26 cellular contexts compared by ENCODE assay signal in the genomic region with DNA sequence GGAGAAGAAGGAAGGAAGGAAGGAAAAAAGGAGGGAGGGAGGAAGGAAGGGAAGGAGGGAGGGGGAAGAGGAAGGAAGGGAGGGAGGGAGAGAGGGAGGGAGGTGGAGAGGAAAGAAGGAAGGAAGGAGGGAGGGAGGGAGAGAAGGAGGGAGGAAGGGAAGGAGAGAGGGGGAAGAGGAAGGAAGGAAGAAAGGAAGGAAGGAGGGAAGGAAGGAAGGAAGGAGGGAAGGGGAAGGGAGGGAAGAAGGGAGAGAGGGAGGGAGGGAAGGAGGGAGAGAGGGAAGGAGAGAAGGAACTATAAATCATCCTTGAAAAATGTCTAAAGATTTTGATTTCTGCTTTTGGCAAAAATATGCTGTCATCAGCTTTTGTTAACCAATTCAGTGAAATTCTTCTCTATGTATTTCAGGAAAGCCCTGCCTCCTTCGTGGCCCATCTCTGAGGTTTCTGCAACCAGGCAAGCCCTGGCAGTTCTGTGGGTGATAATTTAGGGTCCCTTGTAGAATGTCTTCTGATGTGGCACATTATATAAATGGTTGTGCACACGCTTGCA. TPM values are rescaled to one million over a fixed set of nuclear protein-coding genes. Genes with fewer than 3 reads are reported as not detected.
"Had no signal": no experiment of that assay in that cellular context is flagged by ENCODE, and none has a peak within 500 bp of the region (broad histone marks: within the 10 kb centered on the region; RNA-seq: fewer than 3 reads in every experiment).

No MANE protein-coding gene starts in this region.

- H3K27ac Mint-ChIP-seq: dendritic cell treated with granulocyte-macrophage colony-stimulating factor and Interleukin-4, amounts not matched to agents 40 ng/mL and 50 ng/mL, for 4 days; effector memory CD8-positive, alpha-beta T cell; endodermal cell; mesothelial cell of epicardium had no signal

- H3K36me3 Mint-ChIP-seq: mesothelial cell of epicardium had no signal

- H3K9me3 ChIP-seq: colonic mucosa, esophagus squamous epithelium, gastrocnemius medialis, heart right ventricle, left lung, lower lobe of right lung, mucosa of descending colon had no signal

- H3K4me1 ChIP-seq: colonic mucosa, esophagus squamous epithelium, gastrocnemius medialis had no signal

- ATAC-seq: effector memory CD8-positive, alpha-beta T cell; esophagus mucosa; gastrocnemius medialis; heart right ventricle; left cardiac atrium; left ventricle myocardium superior; lower lobe of right lung; mucosa of descending colon had no signal

- H3K36me3 ChIP-seq: colonic mucosa, esophagus squamous epithelium, gastrocnemius medialis, heart right ventricle, left lung, lower lobe of right lung had no signal

- H3K4me3 ChIP-seq: colonic mucosa, esophagus squamous epithelium, gastrocnemius medialis, heart right ventricle, left lung, lower lobe of right lung, mucosa of descending colon had no signal

- H3K27me3 ChIP-seq: colonic mucosa, esophagus squamous epithelium, left lung had no signal

- H3K27ac ChIP-seq: colonic mucosa, gastrocnemius medialis, heart right ventricle, left lung, lower lobe of right lung had no signal

- H3K4me3 Mint-ChIP-seq: dendritic cell treated with granulocyte-macrophage colony-stimulating factor and Interleukin-4, amounts not matched to agents 40 ng/mL and 50 ng/mL, for 4 days; effector memory CD8-positive, alpha-beta T cell; endodermal cell; mesothelial cell of epicardium had no signal

- H3K9me3 Mint-ChIP-seq: dendritic cell treated with granulocyte-macrophage colony-stimulating factor and Interleukin-4, amounts not matched to agents 40 ng/mL and 50 ng/mL, for 4 days; effector memory CD8-positive, alpha-beta T cell; endodermal cell; mesothelial cell of epicardium had no signal

- DNase-seq: colonic mucosa; cortex of kidney; effector CD8-positive, alpha-beta T cell; effector memory CD8-positive, alpha-beta T cell; endodermal cell; erythroblast; esophagus squamous epithelium; foreskin fibroblast; foreskin melanocyte; gastrocnemius medialis; glutamatergic neuron; head of caudate nucleus; heart right ventricle; hippocampal formation; left cardiac atrium; left lung; left ventricle myocardium superior; lower lobe of right lung; mesenchymal stem cell; mucosa of descending colon had no signal

- FAIRE-seq: endometrium, islet of Langerhans, keratinocyte had no signal

RNA-seq across cellular contexts. Expression of a gene that starts 7.1 kb away (rescaled TPM):
- total RNA-seq: endodermal cell had no signal
